ENCODE assay signal across 22 cellular contexts in genomic region chr12:13405961-13406703, GRCh38.
"Had no signal": no experiment of that assay in that cellular context is flagged by ENCODE, and none has a peak within 500 bp of the region (broad histone marks: within the 10 kb centered on the region; RNA-seq: fewer than 3 reads in every experiment).

No MANE protein-coding gene starts in this region.

- H3K36me3 ChIP-seq: breast epithelium, heart right ventricle, neural progenitor cell, prostate gland, thoracic aorta, vagina had no signal

- H3K4me2 ChIP-seq: neural progenitor cell had no signal

- H3K9ac ChIP-seq: neural progenitor cell had no signal

- ATAC-seq: activated CD4-positive, alpha-beta T cell treated with anti-CD3 and anti-CD28 coated beads for 36 hours; activated T-cell treated with anti-CD3 and anti-CD28 coated beads, Interleukin-2, amount 50 U/mL, for 4 hours; heart right ventricle; naive thymus-derived CD8-positive, alpha-beta T cell had no signal

- H3K9me3 ChIP-seq: prostate gland, vagina had no signal

- H3K4me1 ChIP-seq: breast epithelium, heart right ventricle, neural progenitor cell, prostate gland, vagina had no signal

- H3K4me3 ChIP-seq: breast epithelium, dorsolateral prefrontal cortex, heart right ventricle, neural progenitor cell, prostate gland, thoracic aorta, vagina had no signal

- H2AFZ ChIP-seq: neural progenitor cell had no signal

- DNase-seq: activated B cell treated with CpG ODN at 0.5 μM for 24 hours; activated CD4-positive, alpha-beta T cell treated with anti-CD3 and anti-CD28 coated beads for 36 hours; activated CD4-positive, alpha-beta T cell treated with anti-CD3 and anti-CD28 coated beads, Interleukin-2, amount 50 U/mL, for 48 hours; activated CD8-positive, alpha-beta memory T cell treated with anti-CD3 and anti-CD28 coated beads, Interleukin-2, amount 50 U/mL, for 48 hours; activated naive CD4-positive, alpha-beta T cell; activated naive CD8-positive, alpha-beta T cell treated with anti-CD3 and anti-CD28 coated beads for 36 hours; activated T-cell treated with anti-CD3 and anti-CD28 coated beads, Interleukin-2, amount 50 U/mL, for 4 hours; dorsolateral prefrontal cortex; foreskin fibroblast; heart right ventricle; kidney; naive thymus-derived CD8-positive, alpha-beta T cell; stimulated activated CD4-positive, alpha-beta T cell treated with anti-CD3 and anti-CD28 coated beads, Interleukin-4, amount 100 ng/mL, for 24 hours; stimulated activated naive CD4-positive, alpha-beta T cell treated with Interleukin-2 at 50 U/mL for 16 hours; T1000 had no signal

- H3K27me3 ChIP-seq: breast epithelium, dorsolateral prefrontal cortex, neural progenitor cell, vagina had no signal

- H3K27ac ChIP-seq: breast epithelium, dorsolateral prefrontal cortex, heart right ventricle, neural progenitor cell, prostate gland, thoracic aorta, vagina had no signal

- FAIRE-seq: astrocyte, colon, kidney had no signal
